Comparison of ENCODE assay signal across 11 cellular contexts in genomic region chrX:100645106-100645505, GRCh38. TPM values are rescaled to one million over a fixed set of nuclear protein-coding genes. Genes with fewer than 3 reads are reported as not detected.
DNase-seq lines count a peak whose midpoint lies in the region; ATAC-seq and TF ChIP-seq lines count a peak whose summit lies in the region.
"Had no signal": no experiment of that assay in that cellular context is flagged by ENCODE, and none has a peak within 500 bp of the region (broad histone marks: within the 10 kb centered on the region; RNA-seq: fewer than 3 reads in every experiment).

No MANE protein-coding gene starts in this region.

- H3K27me3 ChIP-seq in hepatocyte (no peaks in the 10 kb centered on the region), suprapubic skin (no peaks in the 10 kb centered on the region)

- DNase-seq in HCEC 1CT (peak; percentile 4), astrocyte of the spinal cord (ENCODE audit: low read depth, low spot score) (no peak), hepatocyte (ENCODE audit: low spot score) (no peak), suprapubic skin (ENCODE audit: low spot score in 2 of 2) (no peak), left lobe of liver (ENCODE audit: low spot score) (no peak), hepatic stellate cell (ENCODE audit: low spot score) (no peak)
- DNase-seq in activated naive CD4-positive, alpha-beta T cell (lab: John Stamatoyannopoulos, UW) = no peak
- DNase-seq: NCI-H1105, NCI-H524 treated with DMSO at 0.1 percent for 48 hours had no signal

- no peaks in the 10 kb centered on the region for H3K79me2 ChIP-seq in hepatocyte
- H3K79me2 ChIP-seq: parathyroid adenoma had no signal

- in situ Hi-C loops in astrocyte of the spinal cord (cut with HindIII; ENCODE audit: low sequenced_read_pairs) = no loop called here

- H3K4me3 ChIP-seq in astrocyte of the spinal cord (ENCODE audit: low read depth, low read length) (peak overlapping the region; percentile 51), hepatocyte (no peak overlapping the region), suprapubic skin (peak overlapping the region; percentile 23)

- H3K9me2 ChIP-seq in hepatocyte (replicated peaks; ENCODE audit: insufficient read depth) = no peaks in the 10 kb centered on the region

- H3K27ac ChIP-seq in hepatocyte (peak overlapping the region; percentile 52), suprapubic skin (no peak overlapping the region)
- H3K27ac ChIP-seq: parathyroid adenoma had no signal

- H3K9me3 ChIP-seq in hepatocyte (ENCODE audit: low read depth) (no peaks in the 10 kb centered on the region), suprapubic skin (no peaks in the 10 kb centered on the region)

- peak overlapping the region; percentile 39 for H3K4me2 ChIP-seq in hepatocyte

- TF ChIP-seq POLR2A in suprapubic skin (IDR thresholded peaks at IDR 0.05) = no peak

- no peak overlapping the region for H2AFZ ChIP-seq in hepatocyte
- H2AFZ ChIP-seq: parathyroid adenoma had no signal

- no peaks in the 10 kb centered on the region for H3K36me3 ChIP-seq in hepatocyte (replicated peaks; ENCODE audit: insufficient read depth, low read depth)
- H3K36me3 ChIP-seq in suprapubic skin = no peaks in the 10 kb centered on the region

- no peak for TF ChIP-seq EP300 in suprapubic skin (IDR thresholded peaks at IDR 0.05)

- WGBS in hepatocyte (ENCODE audit: low lambda C conversion rate, missing lambda C conversion rate) = 71% methylated on average over 4 of the region's 4 CpGs
- 56% methylated on average over 4 of the region's 4 CpGs for WGBS in suprapubic skin

- ATAC-seq in GM19452 (IDR thresholded peaks at IDR 0.05; ENCODE audit: unreplicated experiment) = no peak
- no peak for ATAC-seq in left lobe of liver

- H4K20me1 ChIP-seq in hepatocyte (ENCODE audit: insufficient read depth, poor library complexity, severe bottlenecking) = no peaks in the 10 kb centered on the region

- H3K4me1 ChIP-seq in hepatocyte (ENCODE audit: insufficient read depth) (peaks cover 45% of the 10 kb centered on the region), suprapubic skin (peaks cover 21% of the 10 kb centered on the region)
- H3K4me1 ChIP-seq: parathyroid adenoma had no signal

- TF ChIP-seq CTCF in astrocyte of the spinal cord (IDR thresholded peaks at IDR 0.05; ENCODE audit: low read depth, low read length) (no peak), hepatocyte (IDR thresholded peaks at IDR 0.05; ENCODE audit: poor library complexity) (no peak), suprapubic skin (IDR thresholded peaks at IDR 0.05) (no peak)

RNA-seq across cellular contexts. Expression of gene SRPX2, which starts 1.1 kb away (rescaled TPM):
- total RNA-seq in hepatocyte (19.1 and 24.9 TPM in 2 replicates), suprapubic skin (10 to 100 TPM in 1 of 4 donors, 1 to 10 TPM in 3; 2.8 to 15.2 (median 7.5) TPM), left lobe of liver (3.6 TPM)
- polyA plus RNA-seq in hepatocyte = 22.9 and 32.2 TPM in 2 replicates

RNA-seq across cellular contexts. Expression of gene TSPAN6, which starts 8.5 kb away (rescaled TPM):
- total RNA-seq in hepatocyte (134 and 146 TPM in 2 replicates), suprapubic skin (10 to 100 TPM; 10.8 to 17.0 (median 14.8) TPM), left lobe of liver (35.2 TPM)
- polyA plus RNA-seq in hepatocyte = 98.3 and 131 TPM in 2 replicates
